Comparison of ENCODE assay signal across 1 cellular context in genomic region chr1:248861621-248862020, GRCh38.
TF ChIP-seq lines count a peak whose summit lies in the region.

No MANE protein-coding gene starts in this region.

TF ChIP-seq in IMR-90, 13 proteins besides CTCF, POLR2A, EP300 and RAD21:
- TF ChIP-seq SMC3 (IDR thresholded peaks at IDR 0.05; ENCODE audit: low read depth, low read length) (no peak), RCOR1 (IDR thresholded peaks at IDR 0.05; ENCODE audit: insufficient replicate concordance, low read length) (no peak), FOS (IDR thresholded peaks at IDR 0.05; ENCODE audit: low read depth, low read length) (no peak), MAZ (IDR thresholded peaks at IDR 0.05; ENCODE audit: borderline replicate concordance, low read depth, low read length) (no peak), MXI1 (IDR thresholded peaks at IDR 0.05; ENCODE audit: borderline replicate concordance, low read depth, low read length) (no peak), ELK1 (IDR thresholded peaks at IDR 0.05; ENCODE audit: borderline replicate concordance, low read depth, low read length) (no peak)
